7 cellular contexts compared by ENCODE assay signal in the genomic region with DNA sequence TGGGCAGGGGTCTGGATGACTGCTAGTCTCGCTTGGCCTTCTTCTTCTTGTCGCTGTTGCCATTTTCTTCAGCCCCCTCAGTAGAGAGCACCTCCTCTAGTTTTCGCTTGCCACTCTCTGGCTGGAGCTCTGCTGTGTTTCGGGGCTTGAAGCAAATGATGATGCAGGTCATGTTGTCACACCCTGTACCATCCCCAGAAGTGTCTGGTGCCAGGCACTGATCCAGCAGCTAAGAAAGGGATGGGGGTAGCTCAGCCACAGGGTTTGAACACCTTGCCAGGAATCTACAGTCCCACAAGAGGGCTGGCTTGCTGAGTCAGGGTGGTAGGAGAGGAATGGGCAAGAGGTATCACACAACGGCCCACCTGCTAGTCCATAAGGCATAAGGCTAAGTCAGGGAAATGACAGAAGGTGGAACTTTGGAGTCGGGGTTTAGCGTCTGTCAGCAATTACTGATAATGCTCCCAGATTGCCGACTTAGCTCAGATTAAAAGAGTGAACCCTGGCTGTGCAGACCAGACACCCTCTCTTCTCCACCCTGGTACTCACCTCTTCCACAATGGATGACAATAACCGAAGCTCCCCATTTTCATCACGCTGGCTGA. TPM values are rescaled to one million over a fixed set of nuclear protein-coding genes. Genes with fewer than 3 reads are reported as not detected.
A peak's percentile ranks its signal among the peaks of the same experiment; 100 is the strongest.
DNase-seq lines count a peak whose midpoint lies in the region; ATAC-seq lines count a peak whose summit lies in the region.
"Had no signal": no experiment of that assay in that cellular context is flagged by ENCODE, and none has a peak within 500 bp of the region (broad histone marks: within the 10 kb centered on the region; RNA-seq: fewer than 3 reads in every experiment).

No MANE protein-coding gene starts in this region.

- peak overlapping the region; percentile 84 to 92 (median 87) for H3K9ac ChIP-seq in skeletal muscle tissue (ENCODE audit: low read depth in 1 of 3, low read length in 3 of 3)

- H3K9me3 Mint-ChIP-seq in central memory CD8-positive, alpha-beta T cell = no peaks in the 10 kb centered on the region

- peaks cover 34% of the 10 kb centered on the region for H3K36me3 Mint-ChIP-seq in central memory CD8-positive, alpha-beta T cell (ENCODE audit: insufficient read depth)

- H3K4me1 Mint-ChIP-seq in central memory CD8-positive, alpha-beta T cell = peaks cover 39% of the 10 kb centered on the region

- peak overlapping the region; percentile 84 for H3K4me3 Mint-ChIP-seq in central memory CD8-positive, alpha-beta T cell

- H3K27me3 Mint-ChIP-seq in central memory CD8-positive, alpha-beta T cell = no peaks in the 10 kb centered on the region

- H3K27ac Mint-ChIP-seq in central memory CD8-positive, alpha-beta T cell (ENCODE audit: low read depth) = peak overlapping the region; percentile 92

- no peaks in the 10 kb centered on the region for H3K9me3 ChIP-seq in skeletal muscle tissue (ENCODE audit: control insufficient read depth in 3 of 3, low read length in 3 of 3)

- peak overlapping the region; percentile 79 to 90 (median 84) for H3K4me3 ChIP-seq in skeletal muscle tissue (ENCODE audit: low read length in 3 of 3)

- peaks cover 19 to 27% (median 21%) of the 10 kb centered on the region in 3 donors for H3K4me1 ChIP-seq in skeletal muscle tissue (ENCODE audit: control insufficient read depth in 3 of 3, insufficient read depth in 3 of 3, low read length in 3 of 3)

- H3K27me3 ChIP-seq in skeletal muscle tissue (ENCODE audit: control insufficient read depth in 3 of 3, insufficient read depth in 3 of 3, low read length in 3 of 3) = no peaks in the 10 kb centered on the region

- H3K27ac ChIP-seq in skeletal muscle tissue (ENCODE audit: low read depth, low read length) = peak overlapping the region; percentile 95

- peaks cover 50 to 64% (median 55%) of the 10 kb centered on the region in 3 donors for H3K36me3 ChIP-seq in skeletal muscle tissue (ENCODE audit: control insufficient read depth in 3 of 3, insufficient read depth in 3 of 3, low read length in 3 of 3)

- DNase-seq in NCI-H524 treated with DMSO at 0.1 percent for 48 hours (lab: John Stamatoyannopoulos, UW) (peak; percentile 58), T1000 (lab: John Stamatoyannopoulos, UW) (no peak), SHP77 (lab: John Stamatoyannopoulos, UW) (no peak), AG08395 (ENCODE audit: low spot score) (no peak)
- no peak for DNase-seq in central memory CD8-positive, alpha-beta T cell (ENCODE audit: low spot score in 2 of 2)
- DNase-seq: activated CD4-positive, alpha-beta T cell treated with anti-CD3 and anti-CD28 coated beads, Interleukin-2, amount 50 U/mL, for 1 hour had no signal

- ATAC-seq in central memory CD8-positive, alpha-beta T cell (replicated peaks; ENCODE audit: extremely low read depth, poor library complexity, severe bottlenecking) = no peak

RNA-seq across cellular contexts. Expression of gene ZNF513, which starts 1.1 kb away (rescaled TPM):
- total RNA-seq in skeletal muscle tissue = 7.3 TPM

RNA-seq across cellular contexts. Expression of gene SNX17, which starts 11.3 kb away (rescaled TPM):
- total RNA-seq in skeletal muscle tissue = 81.9 TPM

RNA-seq across cellular contexts. Expression of gene EIF2B4, which starts 11.5 kb away (rescaled TPM):
- total RNA-seq in skeletal muscle tissue = 18.3 TPM

RNA-seq across cellular contexts. Expression of gene GTF3C2, which starts 25.1 kb away (rescaled TPM):
- total RNA-seq in skeletal muscle tissue = 24.0 TPM

RNA-seq across cellular contexts. Expression of gene PPM1G, which starts 27.7 kb away (rescaled TPM):
- 42.8 TPM for total RNA-seq in skeletal muscle tissue
